Comparison of ENCODE assay signal across 1 cellular context in the genomic region with DNA sequence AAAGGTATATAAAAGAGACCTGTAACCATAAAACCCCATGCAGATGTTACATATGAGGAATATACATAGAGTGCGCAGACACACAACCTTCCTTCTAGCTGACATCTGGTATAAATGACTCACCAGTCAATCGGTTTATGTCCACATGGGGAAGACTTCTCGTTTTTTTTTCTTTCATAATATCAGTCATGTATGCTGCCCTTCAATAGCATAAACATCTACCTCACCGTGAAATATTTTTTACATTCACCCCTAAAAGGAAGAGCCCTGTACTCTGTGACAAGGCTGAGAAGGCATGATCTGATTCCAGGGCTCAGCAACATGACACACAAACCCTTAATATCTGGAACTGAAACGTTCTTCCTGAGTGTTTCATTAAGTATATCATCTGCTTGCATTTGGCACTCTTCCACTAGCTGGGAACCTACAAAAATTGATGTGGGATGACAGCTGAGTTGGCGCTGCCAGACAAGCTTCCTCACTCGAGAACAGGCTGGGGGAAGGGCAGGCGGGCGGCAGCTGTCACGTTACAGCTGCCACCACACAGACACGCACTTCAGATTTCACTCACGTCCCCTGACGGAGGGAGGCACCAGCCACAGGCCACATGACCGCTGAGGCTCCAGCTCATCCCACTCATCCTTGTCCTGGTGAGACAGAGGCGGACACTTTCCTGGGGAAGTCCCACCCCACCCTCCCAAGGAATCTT.
TF ChIP-seq lines count a peak whose summit lies in the region.

No MANE protein-coding gene starts in this region.

TF ChIP-seq in GM12878, 131 proteins besides CTCF, POLR2A, EP300 and RAD21 (continued from another document and continues in another):
- TF ChIP-seq, protein P1, sequence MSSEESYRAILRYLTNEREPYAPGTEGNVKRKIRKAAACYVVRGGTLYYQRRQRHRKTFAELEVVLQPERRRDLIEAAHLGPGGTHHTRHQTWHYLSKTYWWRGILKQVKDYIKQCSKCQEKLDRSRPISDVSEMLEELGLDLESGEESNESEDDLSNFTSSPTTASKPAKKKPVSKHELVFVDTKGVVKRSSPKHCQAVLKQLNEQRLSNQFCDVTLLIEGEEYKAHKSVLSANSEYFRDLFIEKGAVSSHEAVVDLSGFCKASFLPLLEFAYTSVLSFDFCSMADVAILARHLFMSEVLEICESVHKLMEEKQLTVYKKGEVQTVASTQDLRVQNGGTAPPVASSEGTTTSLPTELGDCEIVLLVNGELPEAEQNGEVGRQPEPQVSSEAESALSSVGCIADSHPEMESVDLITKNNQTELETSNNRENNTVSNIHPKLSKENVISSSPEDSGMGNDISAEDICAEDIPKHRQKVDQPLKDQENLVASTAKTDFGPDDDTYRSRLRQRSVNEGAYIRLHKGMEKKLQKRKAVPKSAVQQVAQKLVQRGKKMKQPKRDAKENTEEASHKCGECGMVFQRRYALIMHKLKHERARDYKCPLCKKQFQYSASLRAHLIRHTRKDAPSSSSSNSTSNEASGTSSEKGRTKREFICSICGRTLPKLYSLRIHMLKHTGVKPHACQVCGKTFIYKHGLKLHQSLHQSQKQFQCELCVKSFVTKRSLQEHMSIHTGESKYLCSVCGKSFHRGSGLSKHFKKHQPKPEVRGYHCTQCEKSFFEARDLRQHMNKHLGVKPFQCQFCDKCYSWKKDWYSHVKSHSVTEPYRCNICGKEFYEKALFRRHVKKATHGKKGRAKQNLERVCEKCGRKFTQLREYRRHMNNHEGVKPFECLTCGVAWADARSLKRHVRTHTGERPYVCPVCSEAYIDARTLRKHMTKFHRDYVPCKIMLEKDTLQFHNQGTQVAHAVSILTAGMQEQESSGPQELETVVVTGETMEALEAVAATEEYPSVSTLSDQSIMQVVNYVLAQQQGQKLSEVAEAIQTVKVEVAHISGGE (CRISPR knock-in tag; IDR thresholded peaks at IDR 0.05) = no peak
- TF ChIP-seq CREM (IDR thresholded peaks at IDR 0.05; ENCODE audit: low read depth) = peak; percentile 76; the same call in 1 of the 2 replicates
- peak; percentile 82 for TF ChIP-seq MTA2 (IDR thresholded peaks at IDR 0.05; ENCODE audit: low read depth)
- TF ChIP-seq SMC3 (IDR thresholded peaks at IDR 0.05; ENCODE audit: borderline replicate concordance, low read length) = peak; percentile 20; the same call in 1 of the 2 replicates
- peak; percentile 89 for TF ChIP-seq IRF4 (IDR thresholded peaks at IDR 0.05; ENCODE audit: low read depth, low read length)
- TF ChIP-seq ZNF24 (IDR thresholded peaks at IDR 0.05) = peak; percentile 14; the same call in 1 of the 2 replicates
- 0 out of 2 replicates have a peak, but pooled peaks have one; percentile 56 for TF ChIP-seq SMARCA5 (IDR thresholded peaks at IDR 0.05)
- TF ChIP-seq LARP7 (IDR thresholded peaks at IDR 0.05) = 0 out of 2 replicates have a peak, but pooled peaks have one; percentile 40
- TF ChIP-seq, protein P2, sequence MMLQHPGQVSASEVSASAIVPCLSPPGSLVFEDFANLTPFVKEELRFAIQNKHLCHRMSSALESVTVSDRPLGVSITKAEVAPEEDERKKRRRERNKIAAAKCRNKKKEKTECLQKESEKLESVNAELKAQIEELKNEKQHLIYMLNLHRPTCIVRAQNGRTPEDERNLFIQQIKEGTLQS (IDR thresholded peaks at IDR 0.05; ENCODE audit: borderline replicate concordance, extremely low read depth, low read depth, low read length) = no peak
- TF ChIP-seq HDGF (IDR thresholded peaks at IDR 0.05) = no peak; the same call in 1 of the 2 replicates
- TF ChIP-seq, protein P3, sequence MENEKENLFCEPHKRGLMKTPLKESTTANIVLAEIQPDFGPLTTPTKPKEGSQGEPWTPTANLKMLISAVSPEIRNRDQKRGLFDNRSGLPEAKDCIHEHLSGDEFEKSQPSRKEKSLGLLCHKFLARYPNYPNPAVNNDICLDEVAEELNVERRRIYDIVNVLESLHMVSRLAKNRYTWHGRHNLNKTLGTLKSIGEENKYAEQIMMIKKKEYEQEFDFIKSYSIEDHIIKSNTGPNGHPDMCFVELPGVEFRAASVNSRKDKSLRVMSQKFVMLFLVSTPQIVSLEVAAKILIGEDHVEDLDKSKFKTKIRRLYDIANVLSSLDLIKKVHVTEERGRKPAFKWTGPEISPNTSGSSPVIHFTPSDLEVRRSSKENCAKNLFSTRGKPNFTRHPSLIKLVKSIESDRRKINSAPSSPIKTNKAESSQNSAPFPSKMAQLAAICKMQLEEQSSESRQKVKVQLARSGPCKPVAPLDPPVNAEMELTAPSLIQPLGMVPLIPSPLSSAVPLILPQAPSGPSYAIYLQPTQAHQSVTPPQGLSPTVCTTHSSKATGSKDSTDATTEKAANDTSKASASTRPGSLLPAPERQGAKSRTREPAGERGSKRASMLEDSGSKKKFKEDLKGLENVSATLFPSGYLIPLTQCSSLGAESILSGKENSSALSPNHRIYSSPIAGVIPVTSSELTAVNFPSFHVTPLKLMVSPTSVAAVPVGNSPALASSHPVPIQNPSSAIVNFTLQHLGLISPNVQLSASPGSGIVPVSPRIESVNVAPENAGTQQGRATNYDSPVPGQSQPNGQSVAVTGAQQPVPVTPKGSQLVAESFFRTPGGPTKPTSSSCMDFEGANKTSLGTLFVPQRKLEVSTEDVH (IDR thresholded peaks at IDR 0.05; ENCODE audit: low read depth, partially characterized antibody) = peak; percentile 54
- TF ChIP-seq YBX1 (IDR thresholded peaks at IDR 0.05) = no peak
- TF ChIP-seq RUNX3 (IDR thresholded peaks at IDR 0.05; ENCODE audit: low read length) = peak; percentile 85
- TF ChIP-seq, protein P4, sequence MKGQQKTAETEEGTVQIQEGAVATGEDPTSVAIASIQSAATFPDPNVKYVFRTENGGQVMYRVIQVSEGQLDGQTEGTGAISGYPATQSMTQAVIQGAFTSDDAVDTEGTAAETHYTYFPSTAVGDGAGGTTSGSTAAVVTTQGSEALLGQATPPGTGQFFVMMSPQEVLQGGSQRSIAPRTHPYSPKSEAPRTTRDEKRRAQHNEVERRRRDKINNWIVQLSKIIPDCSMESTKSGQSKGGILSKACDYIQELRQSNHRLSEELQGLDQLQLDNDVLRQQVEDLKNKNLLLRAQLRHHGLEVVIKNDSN (IDR thresholded peaks at IDR 0.05; ENCODE audit: borderline replicate concordance, extremely low read length, insufficient read depth, low read depth, low read length) = peak; percentile 75
- TF ChIP-seq, protein P5, sequence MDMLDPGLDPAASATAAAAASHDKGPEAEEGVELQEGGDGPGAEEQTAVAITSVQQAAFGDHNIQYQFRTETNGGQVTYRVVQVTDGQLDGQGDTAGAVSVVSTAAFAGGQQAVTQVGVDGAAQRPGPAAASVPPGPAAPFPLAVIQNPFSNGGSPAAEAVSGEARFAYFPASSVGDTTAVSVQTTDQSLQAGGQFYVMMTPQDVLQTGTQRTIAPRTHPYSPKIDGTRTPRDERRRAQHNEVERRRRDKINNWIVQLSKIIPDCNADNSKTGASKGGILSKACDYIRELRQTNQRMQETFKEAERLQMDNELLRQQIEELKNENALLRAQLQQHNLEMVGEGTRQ (IDR thresholded peaks at IDR 0.05; ENCODE audit: borderline replicate concordance, low read depth, low read length) = peak; percentile 55
- peak; percentile 46; the same call in 1 of the 2 replicates for TF ChIP-seq FOXM1 (IDR thresholded peaks at IDR 0.05; ENCODE audit: low read depth, low read length)
- TF ChIP-seq, protein P6, sequence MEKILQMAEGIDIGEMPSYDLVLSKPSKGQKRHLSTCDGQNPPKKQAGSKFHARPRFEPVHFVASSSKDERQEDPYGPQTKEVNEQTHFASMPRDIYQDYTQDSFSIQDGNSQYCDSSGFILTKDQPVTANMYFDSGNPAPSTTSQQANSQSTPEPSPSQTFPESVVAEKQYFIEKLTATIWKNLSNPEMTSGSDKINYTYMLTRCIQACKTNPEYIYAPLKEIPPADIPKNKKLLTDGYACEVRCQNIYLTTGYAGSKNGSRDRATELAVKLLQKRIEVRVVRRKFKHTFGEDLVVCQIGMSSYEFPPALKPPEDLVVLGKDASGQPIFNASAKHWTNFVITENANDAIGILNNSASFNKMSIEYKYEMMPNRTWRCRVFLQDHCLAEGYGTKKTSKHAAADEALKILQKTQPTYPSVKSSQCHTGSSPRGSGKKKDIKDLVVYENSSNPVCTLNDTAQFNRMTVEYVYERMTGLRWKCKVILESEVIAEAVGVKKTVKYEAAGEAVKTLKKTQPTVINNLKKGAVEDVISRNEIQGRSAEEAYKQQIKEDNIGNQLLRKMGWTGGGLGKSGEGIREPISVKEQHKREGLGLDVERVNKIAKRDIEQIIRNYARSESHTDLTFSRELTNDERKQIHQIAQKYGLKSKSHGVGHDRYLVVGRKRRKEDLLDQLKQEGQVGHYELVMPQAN (conservative IDR thresholded peaks at IDR 0.05) = peak; percentile 42; the same call in 1 of the 2 replicates
- peak; percentile 85; the same call in 1 of the 2 replicates for TF ChIP-seq BACH1 (IDR thresholded peaks at IDR 0.05; ENCODE audit: borderline replicate concordance)
- TF ChIP-seq NR2C1 (IDR thresholded peaks at IDR 0.05) = no peak
- TF ChIP-seq, protein P7, sequence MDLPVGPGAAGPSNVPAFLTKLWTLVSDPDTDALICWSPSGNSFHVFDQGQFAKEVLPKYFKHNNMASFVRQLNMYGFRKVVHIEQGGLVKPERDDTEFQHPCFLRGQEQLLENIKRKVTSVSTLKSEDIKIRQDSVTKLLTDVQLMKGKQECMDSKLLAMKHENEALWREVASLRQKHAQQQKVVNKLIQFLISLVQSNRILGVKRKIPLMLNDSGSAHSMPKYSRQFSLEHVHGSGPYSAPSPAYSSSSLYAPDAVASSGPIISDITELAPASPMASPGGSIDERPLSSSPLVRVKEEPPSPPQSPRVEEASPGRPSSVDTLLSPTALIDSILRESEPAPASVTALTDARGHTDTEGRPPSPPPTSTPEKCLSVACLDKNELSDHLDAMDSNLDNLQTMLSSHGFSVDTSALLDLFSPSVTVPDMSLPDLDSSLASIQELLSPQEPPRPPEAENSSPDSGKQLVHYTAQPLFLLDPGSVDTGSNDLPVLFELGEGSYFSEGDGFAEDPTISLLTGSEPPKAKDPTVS (IDR thresholded peaks at IDR 0.05; ENCODE audit: low read depth, low read length) = no peak
- TF ChIP-seq ATF7 (IDR thresholded peaks at IDR 0.05; ENCODE audit: low read depth) = peak; percentile 71
- TF ChIP-seq, protein P8, sequence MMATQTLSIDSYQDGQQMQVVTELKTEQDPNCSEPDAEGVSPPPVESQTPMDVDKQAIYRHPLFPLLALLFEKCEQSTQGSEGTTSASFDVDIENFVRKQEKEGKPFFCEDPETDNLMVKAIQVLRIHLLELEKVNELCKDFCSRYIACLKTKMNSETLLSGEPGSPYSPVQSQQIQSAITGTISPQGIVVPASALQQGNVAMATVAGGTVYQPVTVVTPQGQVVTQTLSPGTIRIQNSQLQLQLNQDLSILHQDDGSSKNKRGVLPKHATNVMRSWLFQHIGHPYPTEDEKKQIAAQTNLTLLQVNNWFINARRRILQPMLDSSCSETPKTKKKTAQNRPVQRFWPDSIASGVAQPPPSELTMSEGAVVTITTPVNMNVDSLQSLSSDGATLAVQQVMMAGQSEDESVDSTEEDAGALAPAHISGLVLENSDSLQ (IDR thresholded peaks at IDR 0.05) = peak; percentile 85
- 0 out of 2 replicates have a peak, but pooled peaks have one; percentile 49 for TF ChIP-seq CHD1 (IDR thresholded peaks at IDR 0.05; ENCODE audit: low read depth, low read length)
- 0 out of 2 replicates have a peak, but pooled peaks have one; percentile 38 for TF ChIP-seq BMI1 (IDR thresholded peaks at IDR 0.05; ENCODE audit: borderline replicate concordance)
- TF ChIP-seq JUND (IDR thresholded peaks at IDR 0.05; ENCODE audit: low read depth, low read length) = peak; percentile 56
- peak; percentile 85 for TF ChIP-seq BCL11A (IDR thresholded peaks at IDR 0.05; ENCODE audit: low read depth, low read length)
- no peak for TF ChIP-seq ZNF274 (IDR thresholded peaks at IDR 0.05; ENCODE audit: insufficient read depth, insufficient read length)
- peak; percentile 91 for TF ChIP-seq NBN (IDR thresholded peaks at IDR 0.05)
- 0 out of 2 replicates have a peak, but pooled peaks have one; percentile 36 for TF ChIP-seq NR2F1 (conservative IDR thresholded peaks at IDR 0.05)
- TF ChIP-seq ZBED1 (IDR thresholded peaks at IDR 0.05; ENCODE audit: borderline replicate concordance) = peak; percentile 51; the same call in 1 of the 2 replicates
- no peak for TF ChIP-seq EGR1 (IDR thresholded peaks at IDR 0.05; ENCODE audit: borderline replicate concordance in 1 of 2, low read depth in 2 of 2, low read length in 2 of 2)
- peak; percentile 74 for TF ChIP-seq JUNB (IDR thresholded peaks at IDR 0.05)
- no peak for TF ChIP-seq TARDBP (IDR thresholded peaks at IDR 0.05; ENCODE audit: borderline replicate concordance)
- TF ChIP-seq BHLHE40 (IDR thresholded peaks at IDR 0.05; ENCODE audit: borderline replicate concordance in 1 of 2, low read depth in 2 of 2, low read length in 1 of 2) = peak; percentile 97 to 98
- TF ChIP-seq MXI1 (IDR thresholded peaks at IDR 0.05; ENCODE audit: low read depth, low read length) = peak; percentile 85
- TF ChIP-seq, protein P9, sequence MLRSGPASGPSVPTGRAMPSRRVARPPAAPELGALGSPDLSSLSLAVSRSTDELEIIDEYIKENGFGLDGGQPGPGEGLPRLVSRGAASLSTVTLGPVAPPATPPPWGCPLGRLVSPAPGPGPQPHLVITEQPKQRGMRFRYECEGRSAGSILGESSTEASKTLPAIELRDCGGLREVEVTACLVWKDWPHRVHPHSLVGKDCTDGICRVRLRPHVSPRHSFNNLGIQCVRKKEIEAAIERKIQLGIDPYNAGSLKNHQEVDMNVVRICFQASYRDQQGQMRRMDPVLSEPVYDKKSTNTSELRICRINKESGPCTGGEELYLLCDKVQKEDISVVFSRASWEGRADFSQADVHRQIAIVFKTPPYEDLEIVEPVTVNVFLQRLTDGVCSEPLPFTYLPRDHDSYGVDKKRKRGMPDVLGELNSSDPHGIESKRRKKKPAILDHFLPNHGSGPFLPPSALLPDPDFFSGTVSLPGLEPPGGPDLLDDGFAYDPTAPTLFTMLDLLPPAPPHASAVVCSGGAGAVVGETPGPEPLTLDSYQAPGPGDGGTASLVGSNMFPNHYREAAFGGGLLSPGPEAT (IDR thresholded peaks at IDR 0.05; ENCODE audit: low read depth) = peak; percentile 89
- TF ChIP-seq, protein P10, sequence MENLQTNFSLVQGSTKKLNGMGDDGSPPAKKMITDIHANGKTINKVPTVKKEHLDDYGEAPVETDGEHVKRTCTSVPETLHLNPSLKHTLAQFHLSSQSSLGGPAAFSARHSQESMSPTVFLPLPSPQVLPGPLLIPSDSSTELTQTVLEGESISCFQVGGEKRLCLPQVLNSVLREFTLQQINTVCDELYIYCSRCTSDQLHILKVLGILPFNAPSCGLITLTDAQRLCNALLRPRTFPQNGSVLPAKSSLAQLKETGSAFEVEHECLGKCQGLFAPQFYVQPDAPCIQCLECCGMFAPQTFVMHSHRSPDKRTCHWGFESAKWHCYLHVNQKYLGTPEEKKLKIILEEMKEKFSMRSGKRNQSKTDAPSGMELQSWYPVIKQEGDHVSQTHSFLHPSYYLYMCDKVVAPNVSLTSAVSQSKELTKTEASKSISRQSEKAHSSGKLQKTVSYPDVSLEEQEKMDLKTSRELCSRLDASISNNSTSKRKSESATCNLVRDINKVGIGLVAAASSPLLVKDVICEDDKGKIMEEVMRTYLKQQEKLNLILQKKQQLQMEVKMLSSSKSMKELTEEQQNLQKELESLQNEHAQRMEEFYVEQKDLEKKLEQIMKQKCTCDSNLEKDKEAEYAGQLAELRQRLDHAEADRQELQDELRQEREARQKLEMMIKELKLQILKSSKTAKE (IDR thresholded peaks at IDR 0.05; ENCODE audit: low read depth, poor library complexity, severe bottlenecking) = peak; percentile 85
- TF ChIP-seq TCF12 (IDR thresholded peaks at IDR 0.05; ENCODE audit: low read depth, low read length) = peak; percentile 99
- peak; percentile 63 for TF ChIP-seq SPI1 (IDR thresholded peaks at IDR 0.05; ENCODE audit: borderline replicate concordance, insufficient read depth, low read depth, low read length)
- TF ChIP-seq, protein P11, sequence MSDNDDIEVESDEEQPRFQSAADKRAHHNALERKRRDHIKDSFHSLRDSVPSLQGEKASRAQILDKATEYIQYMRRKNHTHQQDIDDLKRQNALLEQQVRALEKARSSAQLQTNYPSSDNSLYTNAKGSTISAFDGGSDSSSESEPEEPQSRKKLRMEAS (IDR thresholded peaks at IDR 0.05; ENCODE audit: low read depth, low read length) = peak; percentile 62; the same call in 1 of the 2 replicates
